Comparison of ENCODE assay signal across 4 cellular contexts in genomic region chr3:43492932-43493331, GRCh38.
DNase-seq lines count a peak whose midpoint lies in the region; ATAC-seq, FAIRE-seq and TF ChIP-seq lines count a peak whose summit lies in the region.
"Not testable (repeated sequence)": the region's sequence is repeated elsewhere in the genome, so short reads cannot be mapped to it uniquely, and the experiment has no call there.

No MANE protein-coding gene starts in this region.

- H2AFZ ChIP-seq in K562 (ENCODE audit: low read depth, low read length), result not testable (repeated sequence)

- not testable (repeated sequence) for H3K4me3 Mint-ChIP-seq in endothelial cell (ENCODE audit: unreplicated experiment)

- not testable (repeated sequence) for TF ChIP-seq RAD21 in K562 (CRISPR knock-in tag; conservative IDR thresholded peaks at IDR 0.05 in 1 of 2, IDR thresholded peaks at IDR 0.05 in 1 of 2)

- not testable (repeated sequence) for TF ChIP-seq POLR2A in K562 (conservative IDR thresholded peaks at IDR 0.05)

- not testable (repeated sequence) for H3K4me3 ChIP-seq in HEK293 (ENCODE audit: low read depth, low read length); K562

- H4K20me1 ChIP-seq in K562 (replicated peaks; ENCODE audit: control insufficient read depth, insufficient read depth, low read length), result not testable (repeated sequence)

- peak overlapping the region; percentile 32 for H3K27ac Mint-ChIP-seq in endothelial cell (ENCODE audit: unreplicated experiment)

- DNase-seq in K562 (ENCODE audit: extremely low read depth in 1 of 4, low spot score in 3 of 4); endothelial cell (ENCODE audit: low spot score); urothelium cell line (ENCODE audit: low spot score): not testable (repeated sequence)

- peaks cover 18% of the 10 kb centered on the region for H3K36me3 Mint-ChIP-seq in endothelial cell (ENCODE audit: low read depth, unreplicated experiment)

- CTCF ChIA-PET in HEK293 (lab: Yijun Ruan, JAX); K562 (lab: Yijun Ruan, JAX; ENCODE audit: low intra/inter-chr PET ratio): not testable (repeated sequence)

- POLR2A ChIA-PET in HEK293 (lab: Yijun Ruan, JAX); K562 (lab: Yijun Ruan, JAX): not testable (repeated sequence)

- not testable (repeated sequence) for FAIRE-seq in K562 (lab: Jason Lieb, UNC)
- FAIRE-seq in urothelium cell line (lab: Jason Lieb, UNC), result peak; percentile 46

- H3K4me1 Mint-ChIP-seq in endothelial cell (ENCODE audit: unreplicated experiment), result peaks cover 33% of the 10 kb centered on the region

- not testable (repeated sequence) for H3K36me3 ChIP-seq in HEK293 (ENCODE audit: control insufficient read depth in 2 of 2, insufficient read depth in 1 of 2, low read length in 2 of 2); K562 (ENCODE audit: control insufficient read depth, insufficient read depth, low read length)

- intact Hi-C loops in K562 (cut with micrococcal nuclease), result not testable (repeated sequence)

- not testable (repeated sequence) for TF ChIP-seq CTCF in HEK293 (tag by site-specific recombination; IDR thresholded peaks at IDR 0.05); K562 (IDR thresholded peaks at IDR 0.05 in 2 of 3, conservative IDR thresholded peaks at IDR 0.05 in 1 of 3; ENCODE audit: insufficient read depth in 2 of 3, low read depth in 1 of 3, low read length in 3 of 3); endothelial cell (IDR thresholded peaks at IDR 0.05; ENCODE audit: unreplicated experiment)

- not testable (repeated sequence) for H3K9me3 ChIP-seq in HEK293 (ENCODE audit: control insufficient read depth, insufficient read depth, low read depth, low read length); K562 (replicated peaks; ENCODE audit: control insufficient read depth, insufficient read depth, low read depth, low read length)

- H3K9ac ChIP-seq in K562 (ENCODE audit: insufficient read depth in 1 of 2, low read depth in 2 of 2, low read length in 2 of 2), result not testable (repeated sequence)

- WGBS in K562 (ENCODE audit: insufficient coverage, low coverage, missing lambda C conversion rate), result 41% methylated on average over 4 of the region's 4 CpGs

- not testable (repeated sequence) for H3K4me1 ChIP-seq in HEK293 (ENCODE audit: control insufficient read depth, insufficient read depth, low read length); K562 (replicated peaks in 1 of 2; ENCODE audit: control insufficient read depth in 2 of 2, insufficient read depth in 2 of 2, low read length in 2 of 2)

- not testable (repeated sequence) for ATAC-seq in K562

- not testable (repeated sequence) for H3K9me1 ChIP-seq in K562 (ENCODE audit: control insufficient read depth, insufficient read depth, low read length)

- not testable (repeated sequence) for H3K4me2 ChIP-seq in K562 (ENCODE audit: insufficient read depth, low read length)

- in situ Hi-C loops in K562 (cut with MboI), result not testable (repeated sequence)

- not testable (repeated sequence) for H3K27me3 Mint-ChIP-seq in endothelial cell (ENCODE audit: unreplicated experiment)

- TF ChIP-seq EP300 in K562 (IDR thresholded peaks at IDR 0.05; ENCODE audit: low read length), result not testable (repeated sequence)

- not testable (repeated sequence) for H3K27ac ChIP-seq in HEK293 (ENCODE audit: extremely low read depth, low read depth, low read length); K562 (ENCODE audit: extremely low read depth, low read depth, low read length)

- not testable (repeated sequence) for H3K79me2 ChIP-seq in K562 (ENCODE audit: control insufficient read depth, insufficient read depth, low read length)

- H3K27me3 ChIP-seq in K562 (ENCODE audit: control insufficient read depth in 2 of 2, insufficient read depth in 2 of 2, low read length in 2 of 2), result not testable (repeated sequence)

- not testable (repeated sequence) for H3K9me3 Mint-ChIP-seq in endothelial cell (ENCODE audit: unreplicated experiment)

- not testable (repeated sequence) for BruUV-seq in K562 (replicated peaks; lab: Mats Ljungman, UMichigan)

TF ChIP-seq in HEK293, 187 proteins besides CTCF, POLR2A, EP300 and RAD21:
- TF ChIP-seq ZNF146 (tag by site-specific recombination; IDR thresholded peaks at IDR 0.05), result peak; percentile 66

TF ChIP-seq in K562, 482 proteins besides CTCF, POLR2A, EP300 and RAD21:
- TF ChIP-seq ZNF146 (CRISPR knock-in tag; IDR thresholded peaks at IDR 0.05; ENCODE audit: unreplicated experiment), result peak; percentile 95
- TF ChIP-seq SMARCA5 (IDR thresholded peaks at IDR 0.05), result 0 out of 2 replicates have a peak, but pooled peaks have one; percentile 20
- TF ChIP-seq BCOR (IDR thresholded peaks at IDR 0.05), result peak; percentile 48; the same call in 1 of the 2 replicates
